Comparison of ENCODE assay signal across 1 cellular context in genomic region chr18:58058720-58059119, GRCh38.
TF ChIP-seq lines count a peak whose summit lies in the region.

No MANE protein-coding gene starts in this region.

TF ChIP-seq in HepG2, 621 proteins besides CTCF, POLR2A, EP300 and RAD21 (continued from another document):
- TF ChIP-seq SP5 (CRISPR knock-in tag; IDR thresholded peaks at IDR 0.05; ENCODE audit: borderline replicate concordance, low read depth), result no peak
- TF ChIP-seq U2AF1 (optimal IDR thresholded peaks at IDR 0.05; ENCODE audit: low read depth, low read length), result no peak
- TF ChIP-seq E2F5 (CRISPR knock-in tag; conservative IDR thresholded peaks at IDR 0.05), result no peak
